In the genomic region with DNA sequence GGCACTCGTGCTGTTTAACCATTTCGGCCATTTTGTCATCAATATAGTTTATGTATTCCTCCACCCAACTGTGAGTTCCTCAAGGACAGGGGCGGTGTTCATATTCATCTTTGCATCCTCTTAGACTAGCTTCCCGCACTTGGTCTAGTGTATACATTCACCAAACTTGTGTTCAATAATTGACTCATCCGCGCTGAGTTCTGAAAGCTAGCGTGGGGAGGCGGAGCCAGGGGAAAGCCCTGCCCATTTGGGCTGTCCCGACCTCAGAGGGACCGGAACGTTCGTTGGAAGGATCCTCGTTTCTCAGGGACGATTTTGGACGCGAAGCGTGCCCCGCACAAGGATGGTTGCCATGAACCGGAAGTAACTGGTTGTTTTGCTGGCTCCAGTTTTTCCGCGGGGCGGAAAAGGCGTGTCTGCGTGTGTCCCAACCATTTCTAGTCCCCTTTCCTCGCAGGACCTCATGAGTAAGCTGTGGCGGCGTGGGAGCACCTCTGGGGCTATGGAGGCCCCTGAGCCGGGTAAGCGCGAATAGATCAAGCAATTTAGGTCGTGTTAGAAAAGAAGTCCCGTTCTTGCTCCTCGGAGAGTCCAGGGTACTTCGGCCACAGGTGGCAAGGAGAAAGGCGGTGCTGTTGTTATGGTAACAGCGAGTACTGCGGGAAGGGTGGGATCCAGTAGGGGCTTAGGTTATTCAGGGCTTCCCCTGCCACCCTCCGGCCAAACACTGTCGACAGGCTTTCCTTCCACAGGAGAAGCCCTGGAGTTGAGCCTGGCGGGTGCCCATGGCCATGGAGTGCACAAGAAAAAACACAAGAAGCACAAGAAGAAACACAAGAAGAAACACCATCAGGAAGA, we compare ENCODE assay signal across 1 cellular context.
TF ChIP-seq lines count a peak whose summit lies in the region.

TSS of gene INO80B (plus strand) at position 434 of the 858 bp plus-strand sequence. CDS start at position 464, 30 bp downstream.

TF ChIP-seq in GM12878, 131 proteins besides CTCF, POLR2A, EP300 and RAD21 (continued from another document and continues in another):
- TF ChIP-seq ESRRA (IDR thresholded peaks at IDR 0.05; ENCODE audit: low read length) (peak; percentile 66; the same call in 1 of the 2 replicates), TCF12 (IDR thresholded peaks at IDR 0.05; ENCODE audit: low read depth, low read length) (0 out of 2 replicates have a peak, but pooled peaks have one; percentile 52), NBN (IDR thresholded peaks at IDR 0.05) (peak; percentile 96), SP1 (IDR thresholded peaks at IDR 0.05; ENCODE audit: low read depth, low read length) (peak; percentile 93), BRCA1 (IDR thresholded peaks at IDR 0.05; ENCODE audit: low read depth, low read length) (no peak), POLR2AphosphoS2 (IDR thresholded peaks at IDR 0.05; ENCODE audit: low read depth, low read length) (peak; percentile 45; the same call in 1 of the 2 replicates), FOXM1 (IDR thresholded peaks at IDR 0.05; ENCODE audit: low read depth, low read length) (peak; percentile 49; the same call in 1 of the 2 replicates), ZNF592 (IDR thresholded peaks at IDR 0.05) (no peak), RFX5 (IDR thresholded peaks at IDR 0.05; ENCODE audit: low read depth, low read length) (peak; percentile 46; the same call in 1 of the 2 replicates), CUX1 (IDR thresholded peaks at IDR 0.05; ENCODE audit: insufficient replicate concordance, low read depth, low read length) (no peak), BHLHE40 (IDR thresholded peaks at IDR 0.05; ENCODE audit: borderline replicate concordance in 1 of 2, low read depth in 2 of 2, low read length in 1 of 2) (peak; percentile 9 to 57; a peak in 1 of 4 replicates), MYC (IDR thresholded peaks at IDR 0.05; ENCODE audit: insufficient read depth, insufficient read length, insufficient replicate concordance, low read length, severe bottlenecking) (no peak), CREB1 (IDR thresholded peaks at IDR 0.05; ENCODE audit: low read depth) (peak; percentile 81), ASH2L (IDR thresholded peaks at IDR 0.05; ENCODE audit: borderline replicate concordance, low read depth) (0 out of 2 replicates have a peak, but pooled peaks have one; percentile 57), EED (IDR thresholded peaks at IDR 0.05; ENCODE audit: low read depth) (0 out of 2 replicates have a peak, but pooled peaks have one; percentile 30), SIX5 (IDR thresholded peaks at IDR 0.05; ENCODE audit: low read depth, low read length, severe bottlenecking) (peak; percentile 95), RB1 (IDR thresholded peaks at IDR 0.05; ENCODE audit: borderline replicate concordance) (peak; percentile 93; the same call in 1 of the 2 replicates), YY1 (IDR thresholded peaks at IDR 0.05; ENCODE audit: low read depth, low read length) (peak; percentile 99), ZSCAN29 (IDR thresholded peaks at IDR 0.05) (peak; percentile 76; the same call in 1 of the 2 replicates), LARP7 (IDR thresholded peaks at IDR 0.05) (no peak), NR2F1 (conservative IDR thresholded peaks at IDR 0.05) (peak; percentile 39; the same call in 1 of the 2 replicates), E2F8 (IDR thresholded peaks at IDR 0.05; ENCODE audit: low read depth, partially characterized antibody) (peak; percentile 99), MTA2 (IDR thresholded peaks at IDR 0.05; ENCODE audit: low read depth) (peak; percentile 91), ZZZ3 (IDR thresholded peaks at IDR 0.05; ENCODE audit: control insufficient read depth, insufficient read length, low read depth) (no peak), CEBPZ (IDR thresholded peaks at IDR 0.05; ENCODE audit: low read depth, low read length) (no peak), GABPA (IDR thresholded peaks at IDR 0.05; ENCODE audit: low read depth) (peak; percentile 100), KDM1A (IDR thresholded peaks at IDR 0.05; ENCODE audit: borderline replicate concordance) (no peak), IKZF1 (conservative IDR thresholded peaks at IDR 0.05) (peak; percentile 98), BCL11A (IDR thresholded peaks at IDR 0.05; ENCODE audit: low read depth, low read length) (no peak), GATAD2B (conservative IDR thresholded peaks at IDR 0.05; ENCODE audit: low read depth) (peak; percentile 72), TCF3 (IDR thresholded peaks at IDR 0.05; ENCODE audit: borderline replicate concordance, insufficient read depth, low read depth, low read length) (no peak), MAX (IDR thresholded peaks at IDR 0.05; ENCODE audit: low read depth, low read length) (peak; percentile 77; the same call in 1 of the 2 replicates)
- TF ChIP-seq, protein P1, sequence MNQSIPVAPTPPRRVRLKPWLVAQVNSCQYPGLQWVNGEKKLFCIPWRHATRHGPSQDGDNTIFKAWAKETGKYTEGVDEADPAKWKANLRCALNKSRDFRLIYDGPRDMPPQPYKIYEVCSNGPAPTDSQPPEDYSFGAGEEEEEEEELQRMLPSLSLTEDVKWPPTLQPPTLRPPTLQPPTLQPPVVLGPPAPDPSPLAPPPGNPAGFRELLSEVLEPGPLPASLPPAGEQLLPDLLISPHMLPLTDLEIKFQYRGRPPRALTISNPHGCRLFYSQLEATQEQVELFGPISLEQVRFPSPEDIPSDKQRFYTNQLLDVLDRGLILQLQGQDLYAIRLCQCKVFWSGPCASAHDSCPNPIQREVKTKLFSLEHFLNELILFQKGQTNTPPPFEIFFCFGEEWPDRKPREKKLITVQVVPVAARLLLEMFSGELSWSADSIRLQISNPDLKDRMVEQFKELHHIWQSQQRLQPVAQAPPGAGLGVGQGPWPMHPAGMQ (IDR thresholded peaks at IDR 0.05; ENCODE audit: borderline replicate concordance) = 0 out of 2 replicates have a peak, but pooled peaks have one; percentile 5
- TF ChIP-seq, protein P2, sequence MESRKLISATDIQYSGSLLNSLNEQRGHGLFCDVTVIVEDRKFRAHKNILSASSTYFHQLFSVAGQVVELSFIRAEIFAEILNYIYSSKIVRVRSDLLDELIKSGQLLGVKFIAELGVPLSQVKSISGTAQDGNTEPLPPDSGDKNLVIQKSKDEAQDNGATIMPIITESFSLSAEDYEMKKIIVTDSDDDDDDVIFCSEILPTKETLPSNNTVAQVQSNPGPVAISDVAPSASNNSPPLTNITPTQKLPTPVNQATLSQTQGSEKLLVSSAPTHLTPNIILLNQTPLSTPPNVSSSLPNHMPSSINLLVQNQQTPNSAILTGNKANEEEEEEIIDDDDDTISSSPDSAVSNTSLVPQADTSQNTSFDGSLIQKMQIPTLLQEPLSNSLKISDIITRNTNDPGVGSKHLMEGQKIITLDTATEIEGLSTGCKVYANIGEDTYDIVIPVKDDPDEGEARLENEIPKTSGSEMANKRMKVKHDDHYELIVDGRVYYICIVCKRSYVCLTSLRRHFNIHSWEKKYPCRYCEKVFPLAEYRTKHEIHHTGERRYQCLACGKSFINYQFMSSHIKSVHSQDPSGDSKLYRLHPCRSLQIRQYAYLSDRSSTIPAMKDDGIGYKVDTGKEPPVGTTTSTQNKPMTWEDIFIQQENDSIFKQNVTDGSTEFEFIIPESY (IDR thresholded peaks at IDR 0.05) = 0 out of 2 replicates have a peak, but pooled peaks have one; percentile 10
